In the genomic region with DNA sequence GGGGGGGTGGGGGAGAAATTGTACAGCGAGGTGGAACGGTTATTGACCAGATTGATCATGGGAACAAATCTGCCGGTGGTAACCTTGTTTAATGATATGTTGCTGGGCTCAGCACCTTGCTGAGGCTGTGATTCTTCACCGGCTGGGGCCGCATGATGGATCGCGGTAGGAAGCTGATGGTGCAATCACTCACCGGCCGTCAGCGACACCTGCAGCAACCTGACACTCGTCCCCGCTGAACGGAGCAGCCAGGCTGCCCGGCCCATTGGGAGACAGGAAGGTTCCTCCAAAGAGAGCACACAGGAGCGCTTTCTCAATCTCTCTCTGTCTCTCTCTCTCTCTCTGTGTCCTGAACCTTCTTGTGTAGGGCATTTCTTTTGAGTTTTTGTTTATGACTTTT, we compare ENCODE assay signal across 12 cellular contexts.
DNase-seq lines count a peak whose midpoint lies in the region; ATAC-seq and TF ChIP-seq lines count a peak whose summit lies in the region.
"Had no signal": no experiment of that assay in that cellular context is flagged by ENCODE, and none has a peak within 500 bp of the region (broad histone marks: within the 10 kb centered on the region; RNA-seq: fewer than 3 reads in every experiment).

No MANE protein-coding gene starts in this region.

- POLR2A ChIA-PET in activated CD4-positive, alpha-beta memory T cell treated with anti-CD3 and anti-CD28 coated beads, Interleukin-2, amount 10 ng/mL, durations not matched to agents 7 days and 5 days (lab: Charles Lee), result no interaction called here

- H3K27ac Mint-ChIP-seq in activated T-helper 17 cell treated with anti-CD3 and anti-CD28 coated beads, Interleukin-2, amount 50 U/mL, for 72 hours, result no peak overlapping the region
- H3K27ac Mint-ChIP-seq in activated CD4-positive, alpha-beta memory T cell treated with anti-CD3 and anti-CD28 coated beads, Interleukin-2, amount 10 ng/mL, durations not matched to agents 7 days and 5 days, result no peak overlapping the region
- H3K27ac Mint-ChIP-seq: immature natural killer cell had no signal

- no peak for TF ChIP-seq EP300 in Ishikawa (IDR thresholded peaks at IDR 0.05; ENCODE audit: borderline replicate concordance)

- H3K9me3 Mint-ChIP-seq in activated T-helper 17 cell treated with anti-CD3 and anti-CD28 coated beads, Interleukin-2, amount 50 U/mL, for 72 hours, result peaks cover 3% of the 10 kb centered on the region
- no peaks in the 10 kb centered on the region for H3K9me3 Mint-ChIP-seq in activated CD4-positive, alpha-beta memory T cell treated with anti-CD3 and anti-CD28 coated beads, Interleukin-2, amount 10 ng/mL, durations not matched to agents 7 days and 5 days

- no peak overlapping the region for H3K4me3 Mint-ChIP-seq in activated T-helper 17 cell treated with anti-CD3 and anti-CD28 coated beads, Interleukin-2, amount 50 U/mL, for 72 hours
- no peak overlapping the region for H3K4me3 Mint-ChIP-seq in activated CD4-positive, alpha-beta memory T cell treated with anti-CD3 and anti-CD28 coated beads, Interleukin-2, amount 10 ng/mL, durations not matched to agents 7 days and 5 days
- H3K4me3 Mint-ChIP-seq: immature natural killer cell had no signal

- TF ChIP-seq RAD21 in Ishikawa (IDR thresholded peaks at IDR 0.05; ENCODE audit: low read depth), result no peak

- DNase-seq in DMS153 (lab: John Stamatoyannopoulos, UW) (peak; percentile 79), SHP77 (lab: John Stamatoyannopoulos, UW) (peak; percentile 38 to 66), kidney tubule cell (ENCODE audit: low spot score) (peak; percentile 6)
- no peak for DNase-seq in activated CD4-positive, alpha-beta memory T cell treated with anti-CD3 and anti-CD28 coated beads, Interleukin-2, amount 10 ng/mL, durations not matched to agents 7 days and 5 days
- DNase-seq: activated CD4-positive, CD25-positive, alpha-beta regulatory T cell; colonic mucosa; immature natural killer cell; Kasumi-1 had no signal

- ATAC-seq in activated T-helper 17 cell treated with anti-CD3 and anti-CD28 coated beads, Interleukin-2, amount 50 U/mL, for 72 hours (replicated peaks), result no peak
- no peak for ATAC-seq in HG02852 (IDR thresholded peaks at IDR 0.05; ENCODE audit: unreplicated experiment)
- ATAC-seq in HG02610 (IDR thresholded peaks at IDR 0.05; ENCODE audit: unreplicated experiment), result no peak

- H3K27me3 Mint-ChIP-seq in activated T-helper 17 cell treated with anti-CD3 and anti-CD28 coated beads, Interleukin-2, amount 50 U/mL, for 72 hours, result peaks cover 29% of the 10 kb centered on the region
- peaks cover 15% of the 10 kb centered on the region for H3K27me3 Mint-ChIP-seq in activated CD4-positive, alpha-beta memory T cell treated with anti-CD3 and anti-CD28 coated beads, Interleukin-2, amount 10 ng/mL, durations not matched to agents 7 days and 5 days

- no peaks in the 10 kb centered on the region for H3K4me1 Mint-ChIP-seq in activated T-helper 17 cell treated with anti-CD3 and anti-CD28 coated beads, Interleukin-2, amount 50 U/mL, for 72 hours
- H3K4me1 Mint-ChIP-seq in activated CD4-positive, alpha-beta memory T cell treated with anti-CD3 and anti-CD28 coated beads, Interleukin-2, amount 10 ng/mL, durations not matched to agents 7 days and 5 days, result no peaks in the 10 kb centered on the region
- H3K4me1 Mint-ChIP-seq: immature natural killer cell had no signal

- no peaks in the 10 kb centered on the region for H3K36me3 Mint-ChIP-seq in activated T-helper 17 cell treated with anti-CD3 and anti-CD28 coated beads, Interleukin-2, amount 50 U/mL, for 72 hours (ENCODE audit: low read depth)
- H3K36me3 Mint-ChIP-seq in activated CD4-positive, alpha-beta memory T cell treated with anti-CD3 and anti-CD28 coated beads, Interleukin-2, amount 10 ng/mL, durations not matched to agents 7 days and 5 days (ENCODE audit: low read depth), result no peaks in the 10 kb centered on the region
- H3K36me3 Mint-ChIP-seq: immature natural killer cell had no signal

- CTCF ChIA-PET in activated CD4-positive, alpha-beta memory T cell treated with anti-CD3 and anti-CD28 coated beads, Interleukin-2, amount 10 ng/mL, durations not matched to agents 7 days and 5 days (lab: Charles Lee), result interaction anchor here (1.1 kb wide), 1 partner anchor 14 kb away, joined by 3 read pairs; no protein-coding TSS in a partner anchor

TF ChIP-seq in Ishikawa, 13 proteins besides CTCF, POLR2A, EP300 and RAD21:
- TF ChIP-seq CEBPB (IDR thresholded peaks at IDR 0.05) (peak; percentile 66; the same call in 1 of the 2 replicates), TEAD4 (IDR thresholded peaks at IDR 0.05) (no peak)
